In the genomic region with DNA sequence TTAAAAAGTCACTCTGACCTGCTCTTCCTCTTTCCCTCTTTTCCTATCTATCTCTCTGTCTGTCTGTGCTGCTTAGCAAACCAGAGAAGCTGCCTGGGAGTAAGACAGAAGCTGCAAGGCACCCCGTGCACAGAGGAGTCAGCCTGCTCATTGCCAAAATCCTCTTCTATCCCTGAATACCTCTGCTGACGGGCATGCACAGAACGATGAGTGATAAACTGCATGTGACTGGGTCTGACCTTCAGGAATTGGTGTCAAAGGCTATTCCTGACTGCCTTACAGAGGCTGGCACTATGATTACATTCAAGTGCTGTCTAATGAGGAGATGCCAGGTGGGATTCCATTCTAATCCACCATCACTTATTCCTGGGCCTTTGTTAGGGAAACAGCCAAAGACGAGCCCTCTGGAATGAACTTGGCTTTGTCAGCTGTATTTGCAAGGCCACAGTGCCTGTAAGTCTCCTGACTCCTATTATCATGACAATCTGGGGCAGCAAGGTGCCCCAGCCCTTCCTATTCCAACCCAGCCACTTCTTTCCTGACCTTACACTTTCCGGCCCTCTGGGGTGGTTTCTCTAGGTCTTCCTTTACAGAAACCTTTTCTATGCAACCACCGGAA, we compare ENCODE assay signal across 14 cellular contexts. TPM values are rescaled to one million over a fixed set of nuclear protein-coding genes. Genes with fewer than 3 reads are reported as not detected.
DNase-seq lines count a peak whose midpoint lies in the region; ATAC-seq and TF ChIP-seq lines count a peak whose summit lies in the region.
"Had no signal": no experiment of that assay in that cellular context is flagged by ENCODE, and none has a peak within 500 bp of the region (broad histone marks: within the 10 kb centered on the region; RNA-seq: fewer than 3 reads in every experiment).

No MANE protein-coding gene starts in this region.

- H3K9me3 ChIP-seq in NT2/D1 (ENCODE audit: insufficient read depth, low read length) = no peaks in the 10 kb centered on the region

- no peak for TF ChIP-seq CTCF in GM23338 (conservative IDR thresholded peaks at IDR 0.05; ENCODE audit: low read depth in 2 of 2)

- H3K27me3 Mint-ChIP-seq in GM23338 (ENCODE audit: insufficient read depth, low read depth, poor library complexity) = peaks cover 5% of the 10 kb centered on the region
- H3K27me3 Mint-ChIP-seq in immature natural killer cell (ENCODE audit: low read depth in 3 of 3) = peaks cover 0 to 5% (median 2%) of the 10 kb centered on the region in 3 donors

- ATAC-seq in GM23338 = peak; percentile 80
- peak; percentile 15 to 56 for ATAC-seq in left cardiac atrium
- no peak for ATAC-seq in GM19452 (IDR thresholded peaks at IDR 0.05; ENCODE audit: unreplicated experiment)
- ATAC-seq in HG03139 (IDR thresholded peaks at IDR 0.05; ENCODE audit: unreplicated experiment) = no peak

- H3F3A ChIP-seq in GM23338 (replicated peaks; ENCODE audit: low read depth) = no peaks in the 10 kb centered on the region

- DNase-seq in GM23338 (ENCODE audit: low spot score) = peak; percentile 40
- peak; percentile 35 for DNase-seq in NT2/D1 (ENCODE audit: low read depth, low spot score)
- DNase-seq in left cardiac atrium = no peak
- no peak for DNase-seq in immature natural killer cell
- DNase-seq in NK-92 treated with Interleukin-12 subunit alpha and Interleukin-12 subunit beta, amount 100 ng/mL, for 24 hours (lab: John Stamatoyannopoulos, UW) = no peak
- DNase-seq: NCI-H1105 treated with DMSO at 0.1 percent for 48 hours, NCI-H1694, NCI-H510A, NCI-H774, SIG-M5 had no signal

- H3K36me3 ChIP-seq in GM23338 (ENCODE audit: insufficient read depth) (no peaks in the 10 kb centered on the region), NT2/D1 (ENCODE audit: insufficient read depth, insufficient read length, low read length) (no peaks in the 10 kb centered on the region)

- H3K4me3 Mint-ChIP-seq in GM23338 = no peak overlapping the region
- no peak overlapping the region for H3K4me3 Mint-ChIP-seq in immature natural killer cell

- H3K4me3 ChIP-seq in GM23338 = no peak overlapping the region
- H3K4me3 ChIP-seq in NT2/D1 (ENCODE audit: insufficient read length, low read depth) = no peak overlapping the region

- peak overlapping the region; percentile 48; the same call in 1 of the 2 replicates for H3K4me2 ChIP-seq in GM23338

- intact Hi-C loops in left cardiac atrium (cut with DNase I) = no loop called here

- H3K9me2 ChIP-seq in GM23338 (ENCODE audit: insufficient read depth) = 0 out of 2 replicates have a peak, but pooled peaks cover 2% of the 10 kb centered on the region

- H3K27me3 ChIP-seq in GM23338 (ENCODE audit: insufficient read depth) (no peaks in the 10 kb centered on the region), NT2/D1 (ENCODE audit: insufficient read depth, insufficient read length) (no peaks in the 10 kb centered on the region)

- no peaks in the 10 kb centered on the region for H4K20me1 ChIP-seq in GM23338 (replicated peaks; ENCODE audit: insufficient read depth)

- peaks cover 6% of the 10 kb centered on the region; the same call in 1 of the 2 replicates for H3K4me1 ChIP-seq in GM23338 (ENCODE audit: insufficient read depth)
- H3K4me1 ChIP-seq in NT2/D1 (ENCODE audit: insufficient read depth, insufficient read length) = no peaks in the 10 kb centered on the region

- H3K27ac ChIP-seq in GM23338 (ENCODE audit: low read depth) = peak overlapping the region; percentile 87; the same call in 1 of the 2 replicates
- H3K27ac ChIP-seq: C4-2B had no signal

- H3K36me3 Mint-ChIP-seq in GM23338 (ENCODE audit: low read depth) (no peaks in the 10 kb centered on the region), immature natural killer cell (peaks cover 0 to 21% (median 9%) of the 10 kb centered on the region in 3 donors)

- H3K4me1 Mint-ChIP-seq in GM23338 (peaks cover 14% of the 10 kb centered on the region), immature natural killer cell (peaks cover 21 to 46% of the 10 kb centered on the region in 2 donors)

- no peaks in the 10 kb centered on the region; the same call in 2 of the 3 replicates for H3K9me3 Mint-ChIP-seq in GM23338
- H3K9me3 Mint-ChIP-seq in immature natural killer cell = no peaks in the 10 kb centered on the region

- H3K27ac Mint-ChIP-seq in GM23338 (peak overlapping the region; percentile 47), immature natural killer cell (peak overlapping the region in 4 of 6 donors; percentile 5 to 40 (median 32))

- no peak overlapping the region for H3K9ac ChIP-seq in NT2/D1 (ENCODE audit: insufficient read length, low read depth)

- H3K79me2 ChIP-seq in GM23338 (replicated peaks; ENCODE audit: insufficient read depth) = no peaks in the 10 kb centered on the region

- no peak overlapping the region for H2AFZ ChIP-seq in GM23338

TF ChIP-seq in GM23338, 12 proteins besides CTCF, POLR2A, EP300 and RAD21:
- TF ChIP-seq POLR2AphosphoS5 (IDR thresholded peaks at IDR 0.05; ENCODE audit: low read depth) = no peak
- TF ChIP-seq, protein P1, sequence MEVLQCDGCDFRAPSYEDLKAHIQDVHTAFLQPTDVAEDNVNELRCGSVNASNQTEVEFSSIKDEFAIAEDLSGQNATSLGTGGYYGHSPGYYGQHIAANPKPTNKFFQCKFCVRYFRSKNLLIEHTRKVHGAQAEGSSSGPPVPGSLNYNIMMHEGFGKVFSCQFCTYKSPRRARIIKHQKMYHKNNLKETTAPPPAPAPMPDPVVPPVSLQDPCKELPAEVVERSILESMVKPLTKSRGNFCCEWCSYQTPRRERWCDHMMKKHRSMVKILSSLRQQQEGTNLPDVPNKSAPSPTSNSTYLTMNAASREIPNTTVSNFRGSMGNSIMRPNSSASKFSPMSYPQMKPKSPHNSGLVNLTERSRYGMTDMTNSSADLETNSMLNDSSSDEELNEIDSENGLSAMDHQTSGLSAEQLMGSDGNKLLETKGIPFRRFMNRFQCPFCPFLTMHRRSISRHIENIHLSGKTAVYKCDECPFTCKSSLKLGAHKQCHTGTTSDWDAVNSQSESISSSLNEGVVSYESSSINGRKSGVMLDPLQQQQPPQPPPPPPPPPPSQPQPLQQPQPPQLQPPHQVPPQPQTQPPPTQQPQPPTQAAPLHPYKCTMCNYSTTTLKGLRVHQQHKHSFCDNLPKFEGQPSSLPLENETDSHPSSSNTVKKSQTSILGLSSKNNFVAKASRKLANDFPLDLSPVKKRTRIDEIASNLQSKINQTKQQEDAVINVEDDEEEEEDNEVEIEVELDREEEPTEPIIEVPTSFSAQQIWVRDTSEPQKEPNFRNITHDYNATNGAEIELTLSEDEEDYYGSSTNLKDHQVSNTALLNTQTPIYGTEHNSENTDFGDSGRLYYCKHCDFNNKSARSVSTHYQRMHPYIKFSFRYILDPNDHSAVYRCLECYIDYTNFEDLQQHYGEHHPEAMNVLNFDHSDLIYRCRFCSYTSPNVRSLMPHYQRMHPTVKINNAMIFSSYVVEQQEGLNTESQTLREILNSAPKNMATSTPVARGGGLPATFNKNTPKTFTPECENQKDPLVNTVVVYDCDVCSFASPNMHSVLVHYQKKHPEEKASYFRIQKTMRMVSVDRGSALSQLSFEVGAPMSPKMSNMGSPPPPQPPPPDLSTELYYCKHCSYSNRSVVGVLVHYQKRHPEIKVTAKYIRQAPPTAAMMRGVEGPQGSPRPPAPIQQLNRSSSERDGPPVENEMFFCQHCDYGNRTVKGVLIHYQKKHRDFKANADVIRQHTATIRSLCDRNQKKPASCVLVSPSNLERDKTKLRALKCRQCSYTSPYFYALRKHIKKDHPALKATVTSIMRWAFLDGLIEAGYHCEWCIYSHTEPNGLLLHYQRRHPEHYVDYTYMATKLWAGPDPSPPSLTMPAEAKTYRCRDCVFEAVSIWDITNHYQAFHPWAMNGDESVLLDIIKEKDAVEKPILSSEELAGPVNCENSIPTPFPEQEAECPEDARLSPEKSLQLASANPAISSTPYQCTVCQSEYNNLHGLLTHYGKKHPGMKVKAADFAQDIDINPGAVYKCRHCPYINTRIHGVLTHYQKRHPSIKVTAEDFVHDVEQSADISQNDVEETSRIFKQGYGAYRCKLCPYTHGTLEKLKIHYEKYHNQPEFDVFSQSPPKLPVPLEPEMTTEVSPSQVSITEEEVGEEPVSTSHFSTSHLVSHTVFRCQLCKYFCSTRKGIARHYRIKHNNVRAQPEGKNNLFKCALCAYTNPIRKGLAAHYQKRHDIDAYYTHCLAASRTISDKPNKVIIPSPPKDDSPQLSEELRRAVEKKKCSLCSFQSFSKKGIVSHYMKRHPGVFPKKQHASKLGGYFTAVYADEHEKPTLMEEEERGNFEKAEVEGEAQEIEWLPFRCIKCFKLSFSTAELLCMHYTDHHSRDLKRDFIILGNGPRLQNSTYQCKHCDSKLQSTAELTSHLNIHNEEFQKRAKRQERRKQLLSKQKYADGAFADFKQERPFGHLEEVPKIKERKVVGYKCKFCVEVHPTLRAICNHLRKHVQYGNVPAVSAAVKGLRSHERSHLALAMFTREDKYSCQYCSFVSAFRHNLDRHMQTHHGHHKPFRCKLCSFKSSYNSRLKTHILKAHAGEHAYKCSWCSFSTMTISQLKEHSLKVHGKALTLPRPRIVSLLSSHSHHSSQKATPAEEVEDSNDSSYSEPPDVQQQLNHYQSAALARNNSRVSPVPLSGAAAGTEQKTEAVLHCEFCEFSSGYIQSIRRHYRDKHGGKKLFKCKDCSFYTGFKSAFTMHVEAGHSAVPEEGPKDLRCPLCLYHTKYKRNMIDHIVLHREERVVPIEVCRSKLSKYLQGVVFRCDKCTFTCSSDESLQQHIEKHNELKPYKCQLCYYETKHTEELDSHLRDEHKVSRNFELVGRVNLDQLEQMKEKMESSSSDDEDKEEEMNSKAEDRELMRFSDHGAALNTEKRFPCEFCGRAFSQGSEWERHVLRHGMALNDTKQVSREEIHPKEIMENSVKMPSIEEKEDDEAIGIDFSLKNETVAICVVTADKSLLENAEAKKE (CRISPR knock-in tag; IDR thresholded peaks at IDR 0.05) = peak; percentile 6; the same call in 1 of the 2 replicates

RNA-seq across cellular contexts. Expression of gene CTAG2, which starts 45.4 kb away (rescaled TPM):
- 0.87 TPM in 1 of 2 replicates, not detected in the other for total RNA-seq in GM23338 (2014; rRNA removed; shearing (Covaris generic))
- polyA plus RNA-seq in GM23338 (2016; fragmentation: Nextera tagmentation; extraction: Ambion mirVana) = not detected in 2 replicates
- not detected for total RNA-seq in left cardiac atrium
- polyA plus RNA-seq in immature natural killer cell = not detected
- total RNA-seq: RPMI7951 had no signal

RNA-seq across cellular contexts. Expression of gene GAB3, which starts 52.1 kb away (rescaled TPM):
- 0.50 and 1.8 TPM in 2 replicates for total RNA-seq in GM23338 (2014; rRNA removed; shearing (Covaris generic))
- polyA plus RNA-seq in GM23338 (2016; fragmentation: Nextera tagmentation; extraction: Ambion mirVana) (0.35 and 0.89 TPM in 2 replicates), immature natural killer cell (10 to 100 TPM in 2 of 3 donors, 1 to 10 TPM in 1; 9.3 to 23.6 (median 15.6) TPM)
- total RNA-seq in left cardiac atrium = 10 to 100 TPM; 10.2 to 18.1 TPM

Comparison
In these comparisons a context has a peak if more than half of its experiments do, and no peak if none do; other contexts are left out.
1. ATAC-seq: peak in GM23338 (single experiment) and left cardiac atrium (2 of 2); none in GM19452 (single experiment) and HG03139 (single experiment).
2. DNase-seq: peak in GM23338 (single experiment) and NT2/D1 (single experiment); none in left cardiac atrium (single experiment), immature natural killer cell (0 of 3) and NK-92 treated with Interleukin-12 subunit alpha and Interleukin-12 subunit beta, amount 100 ng/mL, for 24 hours (single experiment).